ENCODE assay signal across 16 cellular contexts in the genomic region with DNA sequence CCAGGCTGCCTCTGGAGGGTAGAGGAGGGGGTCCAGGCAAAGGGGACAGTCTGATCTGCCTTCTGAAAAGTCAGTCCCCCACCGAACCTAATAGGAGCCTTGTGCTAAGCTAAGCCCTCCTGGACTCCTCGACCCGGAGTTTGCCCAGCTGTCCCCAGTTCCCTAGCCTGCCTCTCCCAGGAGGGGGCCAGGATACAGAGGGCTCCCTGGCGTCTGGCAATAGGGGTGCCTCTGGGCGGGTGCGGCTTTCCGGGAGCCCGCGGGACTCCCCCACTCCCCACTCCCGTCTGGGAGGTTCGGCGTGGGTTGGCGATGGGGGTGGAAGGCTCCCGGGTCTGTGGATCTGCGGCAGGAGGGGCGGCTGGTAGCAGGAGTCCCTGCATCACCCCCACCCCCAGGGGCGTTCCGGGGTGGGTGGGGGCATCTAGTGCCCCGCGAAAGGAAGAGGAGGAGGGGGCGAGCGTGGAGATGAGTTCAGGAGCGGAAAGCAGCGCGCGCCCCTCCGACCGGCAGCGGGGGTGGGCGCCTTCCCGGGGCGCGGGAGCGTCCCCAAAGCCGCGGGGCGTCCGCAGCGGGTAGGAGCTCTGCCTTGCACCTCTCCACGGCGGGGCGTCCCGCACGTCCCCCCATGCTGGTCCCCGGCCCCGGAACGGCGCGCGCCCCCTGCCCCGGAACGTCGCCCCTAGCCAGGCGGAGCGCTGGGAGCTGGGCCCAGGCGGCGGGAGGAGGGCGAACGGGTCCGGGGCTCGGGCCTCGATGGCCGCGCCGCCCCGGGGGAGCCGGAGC. TPM values are rescaled to one million over a fixed set of nuclear protein-coding genes. Genes with fewer than 3 reads are reported as not detected.
A peak's percentile ranks its signal among the peaks of the same experiment; 100 is the strongest.
DNase-seq lines count a peak whose midpoint lies in the region; ATAC-seq, FAIRE-seq and TF ChIP-seq lines count a peak whose summit lies in the region.
"Had no signal": no experiment of that assay in that cellular context is flagged by ENCODE, and none has a peak within 500 bp of the region (broad histone marks: within the 10 kb centered on the region; RNA-seq: fewer than 3 reads in every experiment).

No MANE protein-coding gene starts in this region.

- no peak overlapping the region for H3K27ac Mint-ChIP-seq in stimulated activated naive CD8-positive, alpha-beta T cell treated with anti-CD3 and anti-CD28 coated beads, Interleukin-15, amount 100 ng/mL, for 72 hours
- no peak overlapping the region for H3K27ac Mint-ChIP-seq in neural progenitor cell
- H3K27ac Mint-ChIP-seq: HFFc6 had no signal

- H2AFZ ChIP-seq in endothelial cell of umbilical vein (ENCODE audit: low read depth, low read length) (no peak overlapping the region), neural progenitor cell (replicated peaks) (no peak overlapping the region)

- H3K4me1 ChIP-seq in endothelial cell of umbilical vein (ENCODE audit: control insufficient read depth, extremely low read depth, insufficient read depth, low read length) (no peaks in the 10 kb centered on the region), neural progenitor cell (peaks cover 5% of the 10 kb centered on the region)

- no peaks in the 10 kb centered on the region for H3K79me2 ChIP-seq in endothelial cell of umbilical vein (ENCODE audit: control insufficient read depth, insufficient read depth, low read length)
- no peaks in the 10 kb centered on the region for H3K79me2 ChIP-seq in neural progenitor cell (ENCODE audit: low read depth)

- no peak for TF ChIP-seq POLR2A in endothelial cell of umbilical vein (IDR thresholded peaks at IDR 0.05; ENCODE audit: low read depth, low read length)

- H3K27ac ChIP-seq in endothelial cell of umbilical vein (ENCODE audit: insufficient read depth, low read depth, low read length) (no peak overlapping the region), neural progenitor cell (no peak overlapping the region)
- H3K27ac ChIP-seq: KMS-11 had no signal

- no peaks in the 10 kb centered on the region for H3K9me3 Mint-ChIP-seq in stimulated activated naive CD8-positive, alpha-beta T cell treated with anti-CD3 and anti-CD28 coated beads, Interleukin-15, amount 100 ng/mL, for 72 hours
- H3K9me3 Mint-ChIP-seq in neural progenitor cell: no peaks in the 10 kb centered on the region
- H3K9me3 Mint-ChIP-seq: HFFc6 had no signal

- peaks cover 21 to 43% of the 10 kb centered on the region in 2 experiments for H3K27me3 ChIP-seq in endothelial cell of umbilical vein (ENCODE audit: control insufficient read depth in 2 of 2, insufficient read depth in 2 of 2, low read length in 2 of 2)
- H3K27me3 ChIP-seq in neural progenitor cell: peaks cover 92% of the 10 kb centered on the region

- H4K20me1 ChIP-seq in endothelial cell of umbilical vein (replicated peaks; ENCODE audit: control insufficient read depth, extremely low read depth, insufficient read depth, low read length) (no peaks in the 10 kb centered on the region), neural progenitor cell (ENCODE audit: low read depth) (peaks cover 21% of the 10 kb centered on the region)

- H3K9me3 ChIP-seq in endothelial cell of umbilical vein (replicated peaks; ENCODE audit: control insufficient read depth, insufficient read depth, low read length) (no peaks in the 10 kb centered on the region), neural progenitor cell (ENCODE audit: low read depth) (no peaks in the 10 kb centered on the region)

- H3K9ac ChIP-seq in endothelial cell of umbilical vein (replicated peaks; ENCODE audit: extremely low read depth, insufficient read depth, low read length) (no peak overlapping the region), neural progenitor cell (no peak overlapping the region)
- H3K9ac ChIP-seq: KMS-11 had no signal

- no peaks in the 10 kb centered on the region for H3K9me1 ChIP-seq in endothelial cell of umbilical vein (replicated peaks; ENCODE audit: control insufficient read depth, extremely low read depth, insufficient read depth, low read length)

- peaks cover 86% of the 10 kb centered on the region for H3K27me3 Mint-ChIP-seq in stimulated activated naive CD8-positive, alpha-beta T cell treated with anti-CD3 and anti-CD28 coated beads, Interleukin-15, amount 100 ng/mL, for 72 hours
- peaks cover 51% of the 10 kb centered on the region for H3K27me3 Mint-ChIP-seq in neural progenitor cell (ENCODE audit: insufficient read depth, low read depth)

- H3K4me3 ChIP-seq in endothelial cell of umbilical vein (replicated peaks in 1 of 3; ENCODE audit: insufficient read depth in 1 of 3, low read depth in 1 of 3, low read length in 3 of 3): peak overlapping the region in 1 of 3 experiments; percentile 7
- H3K4me3 ChIP-seq in neural progenitor cell: peak overlapping the region; percentile 52

- DNase-seq in stimulated activated naive CD8-positive, alpha-beta T cell treated with anti-CD3 and anti-CD28 coated beads, Interleukin-15, amount 100 ng/mL, for 72 hours: no peak
- no peak for DNase-seq in stimulated activated naive CD8-positive, alpha-beta T cell treated with anti-CD3 and anti-CD28 coated beads, Interleukin-15, Interleukin-2, amounts not matched to agents 100 U/mL and 50 U/mL, for 24 hours
- DNase-seq in endothelial cell of umbilical vein (ENCODE audit: low read depth, low spot score): no peak
- DNase-seq in neural progenitor cell (ENCODE audit: low spot score): no peak
- no peak for DNase-seq in NCI-H1092 treated with DMSO at 0.1 percent for 48 hours (lab: John Stamatoyannopoulos, UW)
- DNase-seq: C1 segment of cervical spinal cord, HFFc6, NCI-H2107, T-helper 9 cell had no signal

- TF ChIP-seq CTCF in endothelial cell of umbilical vein (IDR thresholded peaks at IDR 0.05; ENCODE audit: extremely low read depth in 1 of 2, insufficient read depth in 1 of 2, low read depth in 1 of 2, low read length in 2 of 2) (no peak), neural progenitor cell (IDR thresholded peaks at IDR 0.05) (no peak)

- no peak for FAIRE-seq in endothelial cell of umbilical vein (lab: Jason Lieb, UNC)
- FAIRE-seq: G401.6, GM18507 had no signal

- intact Hi-C loops in endothelial cell of umbilical vein (cut with micrococcal nuclease): no loop called here

- no TSS peak for BruUV-seq in endothelial cell of umbilical vein (replicated peaks; lab: Mats Ljungman, UMichigan)

- H3F3A ChIP-seq in neural progenitor cell (ENCODE audit: low read depth): no peaks in the 10 kb centered on the region

- dilution Hi-C loops in endothelial cell of umbilical vein (cut with MboI; ENCODE audit: extremely low pct_ligation_motif_present, low sequenced_read_pairs): no loop called here

- POLR2A ChIA-PET in endothelial cell of umbilical vein (lab: Charles Lee): no interaction called here

- peak overlapping the region; percentile 68 to 78 for H3K4me3 Mint-ChIP-seq in stimulated activated naive CD8-positive, alpha-beta T cell treated with anti-CD3 and anti-CD28 coated beads, Interleukin-15, amount 100 ng/mL, for 72 hours
- peak overlapping the region; percentile 24 for H3K4me3 Mint-ChIP-seq in neural progenitor cell
- H3K4me3 Mint-ChIP-seq: HFFc6 had no signal

- H3K4me2 ChIP-seq in endothelial cell of umbilical vein (ENCODE audit: insufficient read depth, low read length) (no peak overlapping the region), neural progenitor cell (peak overlapping the region; percentile 91)
- H3K4me2 ChIP-seq: KMS-11 had no signal

- ATAC-seq in stimulated activated naive CD8-positive, alpha-beta T cell treated with anti-CD3 and anti-CD28 coated beads, Interleukin-15, amount 100 ng/mL, for 72 hours: peak; percentile 26
- ATAC-seq in stimulated activated naive CD8-positive, alpha-beta T cell treated with anti-CD3 and anti-CD28 coated beads, Interleukin-15, Interleukin-2, amounts not matched to agents 100 U/mL and 50 U/mL, for 24 hours: no peak
- ATAC-seq in GM21381 (IDR thresholded peaks at IDR 0.05; ENCODE audit: unreplicated experiment): no peak
- no peak for ATAC-seq in HG02981 (IDR thresholded peaks at IDR 0.05; ENCODE audit: unreplicated experiment)
- ATAC-seq in HG03097 (IDR thresholded peaks at IDR 0.05; ENCODE audit: low FRiP score, unreplicated experiment): no peak

- H3K36me3 ChIP-seq in endothelial cell of umbilical vein (ENCODE audit: control insufficient read depth in 2 of 2, extremely low read depth in 1 of 2, insufficient read depth in 2 of 2, low read length in 2 of 2) (no peaks in the 10 kb centered on the region), neural progenitor cell (no peaks in the 10 kb centered on the region)

- peaks cover 20% of the 10 kb centered on the region for H3K4me1 Mint-ChIP-seq in stimulated activated naive CD8-positive, alpha-beta T cell treated with anti-CD3 and anti-CD28 coated beads, Interleukin-15, amount 100 ng/mL, for 72 hours
- H3K4me1 Mint-ChIP-seq in neural progenitor cell: peaks cover 10% of the 10 kb centered on the region

- H3K36me3 Mint-ChIP-seq in neural progenitor cell: no peaks in the 10 kb centered on the region

- CTCF ChIA-PET in endothelial cell of umbilical vein (lab: Charles Lee): interaction anchor here (1.1 to 2.2 kb wide), 4 partner anchors 8 to 423 kb away, joined by 6 to 14 read pairs (median 8); no protein-coding TSS in a partner anchor

TF ChIP-seq in endothelial cell of umbilical vein, 7 proteins besides CTCF, POLR2A, EP300 and RAD21:
- TF ChIP-seq EZH2 (IDR thresholded peaks at IDR 0.05; ENCODE audit: borderline replicate concordance, low read depth, low read length, severe bottlenecking) (peak; percentile 55), GATA2 (IDR thresholded peaks at IDR 0.05; ENCODE audit: insufficient read depth, insufficient read length, low read depth, low read length) (no peak)

RNA-seq across cellular contexts. Expression of a gene that starts 1.1 kb away (rescaled TPM):
- total RNA-seq in endothelial cell of umbilical vein (not detected in 2 replicates), neural progenitor cell (ENCODE audit: low replicate concordance) (not detected in 2 replicates)
- 0.06 and 0.14 TPM in 2 replicates for polyA plus RNA-seq in endothelial cell of umbilical vein
- 0.16 TPM in 1 of 2 replicates, not detected in the other for polyA plus RNA-seq in endothelial cell of umbilical vein (2011; cell fraction: cytosol; rRNA removed)
- not detected in 2 replicates for polyA plus RNA-seq in endothelial cell of umbilical vein (2011; cell fraction: nucleus; rRNA removed)
- polyA plus RNA-seq in endothelial cell of umbilical vein (2012): not detected in 2 replicates
- polyA minus RNA-seq in endothelial cell of umbilical vein: 0.32 TPM in 1 of 2 replicates, not detected in the other
- not detected for polyA minus RNA-seq in endothelial cell of umbilical vein (2011; cell fraction: cytosol; rRNA and poly(A)+ RNA removed)
- not detected in 2 replicates for polyA minus RNA-seq in endothelial cell of umbilical vein (2011; cell fraction: nucleus; rRNA and poly(A)+ RNA removed)
- total RNA-seq: HFFc6, mucosa of gallbladder had no signal
